Comparison of ENCODE assay signal across 1 cellular context in the genomic region with DNA sequence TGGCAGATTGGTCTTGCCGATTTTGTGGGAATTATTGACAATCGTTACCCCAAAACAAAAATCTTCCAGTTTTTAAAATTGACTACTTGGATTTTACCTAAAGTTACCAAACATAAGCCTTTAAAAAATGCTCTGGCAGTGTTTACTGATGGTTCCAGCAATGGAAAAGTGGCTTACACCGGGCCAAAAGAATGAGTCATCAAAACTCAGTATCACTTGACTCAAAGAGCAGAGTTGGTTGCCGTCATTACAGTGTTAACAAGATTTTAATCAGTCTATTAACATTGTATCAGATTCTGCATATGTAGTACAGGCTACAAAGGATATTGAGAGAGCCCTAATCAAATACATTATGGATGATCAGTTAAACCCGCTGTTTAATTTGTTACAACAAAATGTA.
TF ChIP-seq lines count a peak whose summit lies in the region.

No MANE protein-coding gene starts in this region.

TF ChIP-seq in GM23338, 12 proteins besides CTCF, POLR2A, EP300 and RAD21 (continued from another document):
- TF ChIP-seq, protein P1, sequence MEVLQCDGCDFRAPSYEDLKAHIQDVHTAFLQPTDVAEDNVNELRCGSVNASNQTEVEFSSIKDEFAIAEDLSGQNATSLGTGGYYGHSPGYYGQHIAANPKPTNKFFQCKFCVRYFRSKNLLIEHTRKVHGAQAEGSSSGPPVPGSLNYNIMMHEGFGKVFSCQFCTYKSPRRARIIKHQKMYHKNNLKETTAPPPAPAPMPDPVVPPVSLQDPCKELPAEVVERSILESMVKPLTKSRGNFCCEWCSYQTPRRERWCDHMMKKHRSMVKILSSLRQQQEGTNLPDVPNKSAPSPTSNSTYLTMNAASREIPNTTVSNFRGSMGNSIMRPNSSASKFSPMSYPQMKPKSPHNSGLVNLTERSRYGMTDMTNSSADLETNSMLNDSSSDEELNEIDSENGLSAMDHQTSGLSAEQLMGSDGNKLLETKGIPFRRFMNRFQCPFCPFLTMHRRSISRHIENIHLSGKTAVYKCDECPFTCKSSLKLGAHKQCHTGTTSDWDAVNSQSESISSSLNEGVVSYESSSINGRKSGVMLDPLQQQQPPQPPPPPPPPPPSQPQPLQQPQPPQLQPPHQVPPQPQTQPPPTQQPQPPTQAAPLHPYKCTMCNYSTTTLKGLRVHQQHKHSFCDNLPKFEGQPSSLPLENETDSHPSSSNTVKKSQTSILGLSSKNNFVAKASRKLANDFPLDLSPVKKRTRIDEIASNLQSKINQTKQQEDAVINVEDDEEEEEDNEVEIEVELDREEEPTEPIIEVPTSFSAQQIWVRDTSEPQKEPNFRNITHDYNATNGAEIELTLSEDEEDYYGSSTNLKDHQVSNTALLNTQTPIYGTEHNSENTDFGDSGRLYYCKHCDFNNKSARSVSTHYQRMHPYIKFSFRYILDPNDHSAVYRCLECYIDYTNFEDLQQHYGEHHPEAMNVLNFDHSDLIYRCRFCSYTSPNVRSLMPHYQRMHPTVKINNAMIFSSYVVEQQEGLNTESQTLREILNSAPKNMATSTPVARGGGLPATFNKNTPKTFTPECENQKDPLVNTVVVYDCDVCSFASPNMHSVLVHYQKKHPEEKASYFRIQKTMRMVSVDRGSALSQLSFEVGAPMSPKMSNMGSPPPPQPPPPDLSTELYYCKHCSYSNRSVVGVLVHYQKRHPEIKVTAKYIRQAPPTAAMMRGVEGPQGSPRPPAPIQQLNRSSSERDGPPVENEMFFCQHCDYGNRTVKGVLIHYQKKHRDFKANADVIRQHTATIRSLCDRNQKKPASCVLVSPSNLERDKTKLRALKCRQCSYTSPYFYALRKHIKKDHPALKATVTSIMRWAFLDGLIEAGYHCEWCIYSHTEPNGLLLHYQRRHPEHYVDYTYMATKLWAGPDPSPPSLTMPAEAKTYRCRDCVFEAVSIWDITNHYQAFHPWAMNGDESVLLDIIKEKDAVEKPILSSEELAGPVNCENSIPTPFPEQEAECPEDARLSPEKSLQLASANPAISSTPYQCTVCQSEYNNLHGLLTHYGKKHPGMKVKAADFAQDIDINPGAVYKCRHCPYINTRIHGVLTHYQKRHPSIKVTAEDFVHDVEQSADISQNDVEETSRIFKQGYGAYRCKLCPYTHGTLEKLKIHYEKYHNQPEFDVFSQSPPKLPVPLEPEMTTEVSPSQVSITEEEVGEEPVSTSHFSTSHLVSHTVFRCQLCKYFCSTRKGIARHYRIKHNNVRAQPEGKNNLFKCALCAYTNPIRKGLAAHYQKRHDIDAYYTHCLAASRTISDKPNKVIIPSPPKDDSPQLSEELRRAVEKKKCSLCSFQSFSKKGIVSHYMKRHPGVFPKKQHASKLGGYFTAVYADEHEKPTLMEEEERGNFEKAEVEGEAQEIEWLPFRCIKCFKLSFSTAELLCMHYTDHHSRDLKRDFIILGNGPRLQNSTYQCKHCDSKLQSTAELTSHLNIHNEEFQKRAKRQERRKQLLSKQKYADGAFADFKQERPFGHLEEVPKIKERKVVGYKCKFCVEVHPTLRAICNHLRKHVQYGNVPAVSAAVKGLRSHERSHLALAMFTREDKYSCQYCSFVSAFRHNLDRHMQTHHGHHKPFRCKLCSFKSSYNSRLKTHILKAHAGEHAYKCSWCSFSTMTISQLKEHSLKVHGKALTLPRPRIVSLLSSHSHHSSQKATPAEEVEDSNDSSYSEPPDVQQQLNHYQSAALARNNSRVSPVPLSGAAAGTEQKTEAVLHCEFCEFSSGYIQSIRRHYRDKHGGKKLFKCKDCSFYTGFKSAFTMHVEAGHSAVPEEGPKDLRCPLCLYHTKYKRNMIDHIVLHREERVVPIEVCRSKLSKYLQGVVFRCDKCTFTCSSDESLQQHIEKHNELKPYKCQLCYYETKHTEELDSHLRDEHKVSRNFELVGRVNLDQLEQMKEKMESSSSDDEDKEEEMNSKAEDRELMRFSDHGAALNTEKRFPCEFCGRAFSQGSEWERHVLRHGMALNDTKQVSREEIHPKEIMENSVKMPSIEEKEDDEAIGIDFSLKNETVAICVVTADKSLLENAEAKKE (CRISPR knock-in tag; IDR thresholded peaks at IDR 0.05), result no peak
- TF ChIP-seq, protein P2, sequence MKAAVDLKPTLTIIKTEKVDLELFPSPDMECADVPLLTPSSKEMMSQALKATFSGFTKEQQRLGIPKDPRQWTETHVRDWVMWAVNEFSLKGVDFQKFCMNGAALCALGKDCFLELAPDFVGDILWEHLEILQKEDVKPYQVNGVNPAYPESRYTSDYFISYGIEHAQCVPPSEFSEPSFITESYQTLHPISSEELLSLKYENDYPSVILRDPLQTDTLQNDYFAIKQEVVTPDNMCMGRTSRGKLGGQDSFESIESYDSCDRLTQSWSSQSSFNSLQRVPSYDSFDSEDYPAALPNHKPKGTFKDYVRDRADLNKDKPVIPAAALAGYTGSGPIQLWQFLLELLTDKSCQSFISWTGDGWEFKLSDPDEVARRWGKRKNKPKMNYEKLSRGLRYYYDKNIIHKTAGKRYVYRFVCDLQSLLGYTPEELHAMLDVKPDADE (IDR thresholded peaks at IDR 0.05), result no peak
- TF ChIP-seq EZH2phosphoT487 (IDR thresholded peaks at IDR 0.05; ENCODE audit: unreplicated experiment), result no peak
